27 cellular contexts compared by ENCODE assay signal in genomic region chrX:143873343-143873742, GRCh38. TPM values are rescaled to one million over a fixed set of nuclear protein-coding genes. Genes with fewer than 3 reads are reported as not detected.
DNase-seq lines count a peak whose midpoint lies in the region.
"Had no signal": no experiment of that assay in that cellular context is flagged by ENCODE, and none has a peak within 500 bp of the region (broad histone marks: within the 10 kb centered on the region; RNA-seq: fewer than 3 reads in every experiment).

No MANE protein-coding gene starts in this region.

- H3K4me1 ChIP-seq in CD4-positive, alpha-beta memory T cell (ENCODE audit: insufficient read depth, low read length) = no peaks in the 10 kb centered on the region
- H3K4me1 ChIP-seq: BLaER1, parathyroid adenoma, stomach had no signal

- no peaks in the 10 kb centered on the region for H3K4me1 Mint-ChIP-seq in activated T-helper 1 cell treated with anti-CD3 and anti-CD28 coated beads, Interleukin-12 subunit alpha, Interleukin-12 subunit beta, Interleukin-2, Interleukin-4 antibody, amounts not matched to agents 30 ng/mL and 10 ng/mL and 1 ng/mL, durations not matched to agents 14 hours and 24 hours and 36 hours (ENCODE audit: low read depth)
- no peaks in the 10 kb centered on the region for H3K4me1 Mint-ChIP-seq in CD4-positive, alpha-beta memory T cell
- H3K4me1 Mint-ChIP-seq: activated T-helper 17 cell treated with anti-CD3 and anti-CD28 coated beads, Interleukin-2, amount 50 U/mL, for 72 hours; H9; natural killer cell had no signal

- no peak overlapping the region for H3K27ac ChIP-seq in CD4-positive, alpha-beta memory T cell (ENCODE audit: low read depth, low read length)
- H3K27ac ChIP-seq: BLaER1, parathyroid adenoma, PC-9, stomach had no signal

- POLR2A ChIA-PET in CD4-positive, alpha-beta memory T cell (lab: Charles Lee; ENCODE audit: partially characterized antibody) = no interaction called here

- H3K4me3 Mint-ChIP-seq in activated T-helper 1 cell treated with anti-CD3 and anti-CD28 coated beads, Interleukin-12 subunit alpha, Interleukin-12 subunit beta, Interleukin-2, Interleukin-4 antibody, amounts not matched to agents 30 ng/mL and 10 ng/mL and 1 ng/mL, durations not matched to agents 14 hours and 24 hours and 36 hours = no peak overlapping the region
- H3K4me3 Mint-ChIP-seq in CD4-positive, alpha-beta memory T cell = no peak overlapping the region
- H3K4me3 Mint-ChIP-seq: activated T-helper 17 cell treated with anti-CD3 and anti-CD28 coated beads, Interleukin-2, amount 50 U/mL, for 72 hours; effector memory CD8-positive, alpha-beta T cell; H9; natural killer cell; type B pancreatic cell had no signal

- intact Hi-C loops in activated T-helper 1 cell treated with anti-CD3 and anti-CD28 coated beads, Interleukin-12 subunit alpha, Interleukin-12 subunit beta, Interleukin-2, Interleukin-4 antibody, amounts not matched to agents 30 ng/mL and 10 ng/mL and 1 ng/mL, durations not matched to agents 14 hours and 24 hours and 36 hours (cut with micrococcal nuclease) = no loop called here
- intact Hi-C loops in CD4-positive, alpha-beta memory T cell (cut with micrococcal nuclease) = no loop called here

- H3K27ac Mint-ChIP-seq in activated T-helper 1 cell treated with anti-CD3 and anti-CD28 coated beads, Interleukin-12 subunit alpha, Interleukin-12 subunit beta, Interleukin-2, Interleukin-4 antibody, amounts not matched to agents 30 ng/mL and 10 ng/mL and 1 ng/mL, durations not matched to agents 14 hours and 24 hours and 36 hours = no peak overlapping the region
- no peak overlapping the region for H3K27ac Mint-ChIP-seq in CD4-positive, alpha-beta memory T cell
- H3K27ac Mint-ChIP-seq: activated T-helper 17 cell treated with anti-CD3 and anti-CD28 coated beads, Interleukin-2, amount 50 U/mL, for 72 hours; effector memory CD8-positive, alpha-beta T cell; H9; natural killer cell; type B pancreatic cell had no signal

- no peaks in the 10 kb centered on the region for H3K27me3 Mint-ChIP-seq in activated T-helper 1 cell treated with anti-CD3 and anti-CD28 coated beads, Interleukin-12 subunit alpha, Interleukin-12 subunit beta, Interleukin-2, Interleukin-4 antibody, amounts not matched to agents 30 ng/mL and 10 ng/mL and 1 ng/mL, durations not matched to agents 14 hours and 24 hours and 36 hours (ENCODE audit: insufficient read depth)
- H3K27me3 Mint-ChIP-seq in CD4-positive, alpha-beta memory T cell = no peaks in the 10 kb centered on the region
- H3K27me3 Mint-ChIP-seq: activated T-helper 17 cell treated with anti-CD3 and anti-CD28 coated beads, Interleukin-2, amount 50 U/mL, for 72 hours; effector memory CD8-positive, alpha-beta T cell; type B pancreatic cell had no signal

- DNase-seq in HCEC 1CT (peak; percentile 52), RPMI7951 (ENCODE audit: low read depth) (peak; percentile 83), fibroblast of gingiva (ENCODE audit: low read depth) (peak; percentile 6), stromal cell of bone marrow (ENCODE audit: low read depth) (peak; percentile 33), anterior cingulate cortex (lab: John Stamatoyannopoulos, UW) (no peak)
- DNase-seq in activated T-helper 1 cell treated with anti-CD3 and anti-CD28 coated beads, Interleukin-12 subunit alpha, Interleukin-12 subunit beta, Interleukin-2, Interleukin-4 antibody, amounts not matched to agents 30 ng/mL and 10 ng/mL and 1 ng/mL, durations not matched to agents 14 hours and 24 hours and 36 hours (ENCODE audit: low spot score) = no peak
- no peak for DNase-seq in CD4-positive, alpha-beta memory T cell
- DNase-seq: activated CD4-positive, alpha-beta T cell treated with anti-CD3 and anti-CD28 coated beads for 1 hour; effector memory CD8-positive, alpha-beta T cell; H9; hypothalamus; MM.1S; natural killer cell; NCI-H774; stimulated activated CD4-positive, alpha-beta T cell treated with anti-CD3 and anti-CD28 coated beads, Interleukin-2, amount 100 ng/mL, for 24 hours; stomach; T1000 had no signal

- no peak overlapping the region for H3K4me3 ChIP-seq in CD4-positive, alpha-beta memory T cell (ENCODE audit: low read length in 2 of 2)
- H3K4me3 ChIP-seq: BLaER1, PC-9, stomach had no signal

- no peaks in the 10 kb centered on the region for H3K36me3 Mint-ChIP-seq in activated T-helper 1 cell treated with anti-CD3 and anti-CD28 coated beads, Interleukin-12 subunit alpha, Interleukin-12 subunit beta, Interleukin-2, Interleukin-4 antibody, amounts not matched to agents 30 ng/mL and 10 ng/mL and 1 ng/mL, durations not matched to agents 14 hours and 24 hours and 36 hours (ENCODE audit: low read depth)
- H3K36me3 Mint-ChIP-seq in CD4-positive, alpha-beta memory T cell = no peaks in the 10 kb centered on the region
- H3K36me3 Mint-ChIP-seq: natural killer cell, type B pancreatic cell had no signal

- no peaks in the 10 kb centered on the region for H3K36me3 ChIP-seq in CD4-positive, alpha-beta memory T cell (ENCODE audit: insufficient read depth, low read length)
- H3K36me3 ChIP-seq: BLaER1, stomach had no signal

- no peaks in the 10 kb centered on the region for H3K27me3 ChIP-seq in CD4-positive, alpha-beta memory T cell (ENCODE audit: insufficient read depth, low read length)
- H3K27me3 ChIP-seq: stomach had no signal

- H3K9me3 Mint-ChIP-seq in activated T-helper 1 cell treated with anti-CD3 and anti-CD28 coated beads, Interleukin-12 subunit alpha, Interleukin-12 subunit beta, Interleukin-2, Interleukin-4 antibody, amounts not matched to agents 30 ng/mL and 10 ng/mL and 1 ng/mL, durations not matched to agents 14 hours and 24 hours and 36 hours = peaks cover 4% of the 10 kb centered on the region
- H3K9me3 Mint-ChIP-seq in CD4-positive, alpha-beta memory T cell = peaks cover 0 to 17% (median 4%) of the 10 kb centered on the region in 8 donors
- H3K9me3 Mint-ChIP-seq: effector memory CD8-positive, alpha-beta T cell; type B pancreatic cell had no signal

- CTCF ChIA-PET in CD4-positive, alpha-beta memory T cell (lab: Charles Lee; ENCODE audit: partially characterized antibody) = no interaction called here

- H3K9me3 ChIP-seq in CD4-positive, alpha-beta memory T cell (ENCODE audit: control insufficient read depth in 1 of 2, low read length in 2 of 2) = no peaks in the 10 kb centered on the region
- H3K9me3 ChIP-seq: stomach had no signal

RNA-seq across cellular contexts. Expression of gene UBE2NL, which starts 10.5 kb away (rescaled TPM):
- total RNA-seq in RPMI7951 (2014; rRNA removed; shearing (Covaris generic)) = not detected in 2 replicates
- total RNA-seq in activated T-helper 1 cell treated with anti-CD3 and anti-CD28 coated beads, Interleukin-12 subunit alpha, Interleukin-12 subunit beta, Interleukin-2, Interleukin-4 antibody, amounts not matched to agents 30 ng/mL and 10 ng/mL and 1 ng/mL, durations not matched to agents 14 hours and 24 hours and 36 hours = not detected in 2 replicates
- total RNA-seq in CD4-positive, alpha-beta memory T cell = not detected
- not detected for polyA plus RNA-seq in CD4-positive, alpha-beta memory T cell
- total RNA-seq: activated T-helper 17 cell treated with anti-CD3 and anti-CD28 coated beads, Interleukin-2, amount 50 U/mL, for 72 hours; chondrocyte; fibroblast of villous mesenchyme; H9; natural killer cell; PC-9; skeletal muscle tissue; stomach had no signal
- polyA plus RNA-seq: adipose tissue, keratinocyte, stomach had no signal

Comparison
In these comparisons a context has a peak if more than half of its experiments do, and no peak if none do; other contexts are left out.
1. DNase-seq: peak in HCEC 1CT (single experiment), RPMI7951 (single experiment), fibroblast of gingiva (single experiment) and stromal cell of bone marrow (single experiment); none in activated T-helper 1 cell treated with anti-CD3 and anti-CD28 coated beads, Interleukin-12 subunit alpha, Interleukin-12 subunit beta, Interleukin-2, Interleukin-4 antibody, amounts not matched to agents 30 ng/mL and 10 ng/mL and 1 ng/mL, durations not matched to agents 14 hours and 24 hours and 36 hours (single experiment), CD4-positive, alpha-beta memory T cell (0 of 5) and anterior cingulate cortex (0 of 58).